In genomic region chr11:119972281-119972680, GRCh38 we compare ENCODE assay signal across 35 cellular contexts.
"Had no signal": no experiment of that assay in that cellular context is flagged by ENCODE, and none has a peak within 500 bp of the region (broad histone marks: within the 10 kb centered on the region; RNA-seq: fewer than 3 reads in every experiment).

No MANE protein-coding gene starts in this region.

- H3K27me3 ChIP-seq: MG63 had no signal

- H3K36me3 ChIP-seq: MG63 had no signal

- DNase-seq: Karpas-422, Kasumi-1, MG63, MM.1S, MV-4-11, NCI-H1048, NCI-H1092, NCI-H1092 treated with DMSO at 0.1 percent for 48 hours, NCI-H1105, NCI-H1105 treated with DMSO at 0.1 percent for 48 hours, NCI-H1417, NCI-H1417 treated with DMSO at 0.1 percent for 48 hours, NCI-H1436, NCI-H1436 treated with DMSO at 0.1 percent for 48 hours, NCI-H146, NCI-H1694, NCI-H1694 treated with DMSO at 0.1 percent for 48 hours, NCI-H187, NCI-H187 treated with DMSO at 0.1 percent for 48 hours, NCI-H1930, NCI-H2029, NCI-H2029 treated with DMSO at 0.1 percent for 48 hours, NCI-H2081, NCI-H2081 treated with DMSO at 0.1 percent for 48 hours, NCI-H2107, NCI-H2171, NCI-H2171 treated with DMSO at 0.1 percent for 48 hours, NCI-H2227 treated with DMSO at 0.1 percent for 48 hours, NCI-H226, NCI-H345, NCI-H446, NCI-H446 treated with DMSO at 0.1 percent for 48 hours, NCI-H510A, NCI-H510A treated with DMSO at 0.1 percent for 48 hours, NCI-H524 had no signal

- H3K9me3 ChIP-seq: MG63 had no signal

- H3K4me3 ChIP-seq: MG63 had no signal
